Comparison of ENCODE assay signal across 11 cellular contexts in the genomic region with DNA sequence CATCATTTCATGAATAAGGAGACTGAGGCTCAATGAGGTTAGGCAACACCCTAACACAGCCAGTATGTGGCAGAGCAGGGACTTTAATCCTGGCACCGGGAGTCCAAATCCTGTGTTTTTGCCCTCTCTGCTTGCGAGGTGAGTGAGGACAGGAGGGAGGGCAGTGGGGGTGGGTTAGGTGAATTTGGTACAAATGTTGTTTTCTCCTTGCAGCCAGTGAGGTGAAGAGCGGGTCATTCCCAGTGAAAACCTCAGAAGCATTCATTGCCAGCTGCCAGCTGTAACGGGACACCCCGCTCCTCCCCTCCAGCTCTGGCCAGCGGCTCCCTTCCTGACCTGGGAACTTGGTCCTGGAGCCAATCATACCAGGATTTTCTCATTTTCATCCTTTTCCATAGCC. TPM values are rescaled to one million over a fixed set of nuclear protein-coding genes. Genes with fewer than 3 reads are reported as not detected.
DNase-seq lines count a peak whose midpoint lies in the region; ATAC-seq, FAIRE-seq and TF ChIP-seq lines count a peak whose summit lies in the region.
"Had no signal": no experiment of that assay in that cellular context is flagged by ENCODE, and none has a peak within 500 bp of the region (broad histone marks: within the 10 kb centered on the region; RNA-seq: fewer than 3 reads in every experiment).

No MANE protein-coding gene starts in this region.

- no peaks in the 10 kb centered on the region for H3K36me3 ChIP-seq in IMR-90 (ENCODE audit: control insufficient read depth, insufficient read depth, low read length)
- H3K36me3 ChIP-seq in astrocyte (ENCODE audit: insufficient read depth, low read length): no peaks in the 10 kb centered on the region
- H3K36me3 ChIP-seq in stomach: no peaks in the 10 kb centered on the region
- H3K36me3 ChIP-seq in HAP-1 (replicated peaks): no peaks in the 10 kb centered on the region

- no peak overlapping the region for H4K5ac ChIP-seq in IMR-90 (ENCODE audit: low read depth, low read length)

- no peaks in the 10 kb centered on the region for H3K79me2 ChIP-seq in astrocyte (ENCODE audit: insufficient read depth, low read length)

- DNase-seq in IMR-90: peak; percentile 52
- peak; percentile 66 for DNase-seq in astrocyte (ENCODE audit: low read depth)
- DNase-seq in iPS-NIHi7 (ENCODE audit: extremely low spot score): peak; percentile 57
- DNase-seq in stomach: peak; percentile 22
- no peak for DNase-seq in DMS79 (lab: John Stamatoyannopoulos, UW)
- DNase-seq in activated naive CD8-positive, alpha-beta T cell treated with anti-CD3 and anti-CD28 coated beads for 36 hours: no peak
- DNase-seq in HAP-1 (ENCODE audit: low spot score in 2 of 2): no peak
- DNase-seq: naive thymus-derived CD8-positive, alpha-beta T cell; NCI-H2081 had no signal

- H3K23ac ChIP-seq in IMR-90 (ENCODE audit: low read depth, low read length): no peak overlapping the region

- intact Hi-C loops in IMR-90 (cut with micrococcal nuclease): no loop called here
- intact Hi-C loops in stomach (cut with DNase I; ENCODE audit: low total_unique reads): no loop called here

- H3K9me3 ChIP-seq in IMR-90 (ENCODE audit: control insufficient read depth, insufficient read depth, low read length): no peaks in the 10 kb centered on the region
- H3K9me3 ChIP-seq in astrocyte (ENCODE audit: insufficient read depth, low read depth, low read length): no peaks in the 10 kb centered on the region
- no peaks in the 10 kb centered on the region for H3K9me3 ChIP-seq in stomach
- H3K9me3 ChIP-seq in HAP-1: no peaks in the 10 kb centered on the region

- H3K9ac ChIP-seq in IMR-90 (ENCODE audit: low read depth, low read length) (no peak overlapping the region), astrocyte (ENCODE audit: low read length) (no peak overlapping the region)

- no peak overlapping the region for H3K18ac ChIP-seq in IMR-90 (ENCODE audit: low read depth, low read length)

- WGBS in IMR-90 (ENCODE audit: extremely low coverage in 2 of 2, insufficient read length in 1 of 2), 2 experiments: 31% methylated on average over 3 of the region's 6 CpGs; no CpG with 5 or more reads in 1 of the 2 experiments
- WGBS in stomach, 5 donors: 65 to 83% (median 74%) methylated on average over 6 of the region's 6 CpGs

- no peaks in the 10 kb centered on the region for H3K9me3 Mint-ChIP-seq in astrocyte (ENCODE audit: unreplicated experiment)
- no peaks in the 10 kb centered on the region for H3K9me3 Mint-ChIP-seq in activated naive CD8-positive, alpha-beta T cell treated with anti-CD3 and anti-CD28 coated beads for 36 hours
- H3K9me3 Mint-ChIP-seq: stimulated activated effector memory CD8-positive, alpha-beta T cell treated with anti-CD3 and anti-CD28 coated beads, Interleukin-12 subunit alpha, Interleukin-12 subunit beta, amount 100 ng/mL, for 72 hours had no signal

- FAIRE-seq in astrocyte (lab: Jason Lieb, UNC): no peak
- FAIRE-seq: D721Med had no signal

- peaks cover 3% of the 10 kb centered on the region for H3K36me3 Mint-ChIP-seq in astrocyte (ENCODE audit: low read depth, unreplicated experiment)
- no peaks in the 10 kb centered on the region for H3K36me3 Mint-ChIP-seq in activated naive CD8-positive, alpha-beta T cell treated with anti-CD3 and anti-CD28 coated beads for 36 hours
- H3K36me3 Mint-ChIP-seq: naive thymus-derived CD8-positive, alpha-beta T cell; stimulated activated effector memory CD8-positive, alpha-beta T cell treated with anti-CD3 and anti-CD28 coated beads, Interleukin-12 subunit alpha, Interleukin-12 subunit beta, amount 100 ng/mL, for 72 hours had no signal

- H3K4me3 Mint-ChIP-seq in astrocyte (ENCODE audit: unreplicated experiment): no peak overlapping the region
- H3K4me3 Mint-ChIP-seq in activated naive CD8-positive, alpha-beta T cell treated with anti-CD3 and anti-CD28 coated beads for 36 hours: no peak overlapping the region
- H3K4me3 Mint-ChIP-seq: naive thymus-derived CD8-positive, alpha-beta T cell; stimulated activated effector memory CD8-positive, alpha-beta T cell treated with anti-CD3 and anti-CD28 coated beads, Interleukin-12 subunit alpha, Interleukin-12 subunit beta, amount 100 ng/mL, for 72 hours had no signal

- TF ChIP-seq RAD21 in IMR-90 (IDR thresholded peaks at IDR 0.05; ENCODE audit: low read length): no peak

- 0 out of 2 replicates have a peak overlapping the region, but pooled peaks have one; percentile 0 for H2BK120ac ChIP-seq in IMR-90 (ENCODE audit: low read depth, low read length)

- no peak overlapping the region for H4K8ac ChIP-seq in IMR-90 (ENCODE audit: low read depth in 2 of 2, low read length in 2 of 2)

- no peaks in the 10 kb centered on the region; a peak in 1 of 4 replicates for H3K79me1 ChIP-seq in IMR-90 (ENCODE audit: low read depth in 1 of 2, low read length in 2 of 2)

- peaks cover 30% of the 10 kb centered on the region for H3K4me1 Mint-ChIP-seq in astrocyte (ENCODE audit: low read depth, unreplicated experiment)
- H3K4me1 Mint-ChIP-seq in activated naive CD8-positive, alpha-beta T cell treated with anti-CD3 and anti-CD28 coated beads for 36 hours: peaks cover 6% of the 10 kb centered on the region

- no peak overlapping the region for H2AK9ac ChIP-seq in IMR-90 (replicated peaks; ENCODE audit: low read depth, low read length, poor library complexity)

- no peak overlapping the region for H4K91ac ChIP-seq in IMR-90 (ENCODE audit: insufficient read depth, low read depth, low read length)

- peak overlapping the region; percentile 29; the same call in 1 of the 2 replicates for H2AK5ac ChIP-seq in IMR-90 (ENCODE audit: low read depth, low read length)

- no peak overlapping the region for H2BK15ac ChIP-seq in IMR-90 (ENCODE audit: low read depth, low read length)

- H3K4me2 ChIP-seq in IMR-90 (ENCODE audit: low read depth, low read length) (no peak overlapping the region; the same call in 1 of the 2 replicates), astrocyte (ENCODE audit: low read length) (no peak overlapping the region)

- no peak overlapping the region for H3K56ac ChIP-seq in IMR-90 (ENCODE audit: extremely low read depth, insufficient read depth, low read length)

- CTCF ChIA-PET in IMR-90 (lab: Yijun Ruan, JAX): interaction anchor here (0.6 to 1.1 kb wide), 4 partner anchors 21 to 364 kb away, joined by 3 read pairs; no protein-coding TSS in a partner anchor

- 0 out of 2 replicates have a peak, but pooled peaks have one; percentile 14 for ATAC-seq in IMR-90 (ENCODE audit: low read depth)
- ATAC-seq: naive thymus-derived CD8-positive, alpha-beta T cell; stimulated activated effector memory CD8-positive, alpha-beta T cell treated with anti-CD3 and anti-CD28 coated beads, Interleukin-12 subunit alpha, Interleukin-12 subunit beta, amount 100 ng/mL, for 72 hours had no signal

- H3K4ac ChIP-seq in IMR-90 (ENCODE audit: low read depth, low read length): no peak overlapping the region

- in situ Hi-C loops in IMR-90 (cut with MboI; ENCODE audit: low sequenced_read_pairs) (loop anchor here (25.0 kb wide), 1 partner anchor 1204 kb away; no protein-coding TSS in a partner anchor), HAP-1 (cut with MboI; ENCODE audit: low sequenced_read_pairs) (no loop called here)

- TF ChIP-seq EP300 in stomach (IDR thresholded peaks at IDR 0.05): no peak

- no peak for TF ChIP-seq CTCF in IMR-90 (conservative IDR thresholded peaks at IDR 0.05; ENCODE audit: low read depth, low read length)
- TF ChIP-seq CTCF in astrocyte (IDR thresholded peaks at IDR 0.05; ENCODE audit: insufficient read depth, low read depth, low read length): no peak
- TF ChIP-seq CTCF in stomach (IDR thresholded peaks at IDR 0.05): no peak

- no peaks in the 10 kb centered on the region for H3K27me3 ChIP-seq in IMR-90 (ENCODE audit: control insufficient read depth, insufficient read depth, low read length)
- H3K27me3 ChIP-seq in astrocyte (ENCODE audit: insufficient read depth, low read length): peaks cover 11% of the 10 kb centered on the region
- no peaks in the 10 kb centered on the region for H3K27me3 ChIP-seq in stomach
- H3K27me3 ChIP-seq in HAP-1 (ENCODE audit: low read depth): no peaks in the 10 kb centered on the region

- no peak overlapping the region for H3K14ac ChIP-seq in IMR-90 (replicated peaks; ENCODE audit: low read depth, low read length)

- no TSS peak for BruUV-seq in IMR-90 (replicated peaks; lab: Mats Ljungman, UMichigan)

- no peak overlapping the region for H3K27ac Mint-ChIP-seq in astrocyte (ENCODE audit: unreplicated experiment)
- H3K27ac Mint-ChIP-seq in activated naive CD8-positive, alpha-beta T cell treated with anti-CD3 and anti-CD28 coated beads for 36 hours: no peak overlapping the region

- TF ChIP-seq POLR2A in IMR-90 (IDR thresholded peaks at IDR 0.05; ENCODE audit: low read depth, low read length): no peak
- TF ChIP-seq POLR2A in stomach (IDR thresholded peaks at IDR 0.05): no peak

- peaks cover 65% of the 10 kb centered on the region for H3K27me3 Mint-ChIP-seq in astrocyte (ENCODE audit: low read depth, unreplicated experiment)
- peaks cover 3% of the 10 kb centered on the region for H3K27me3 Mint-ChIP-seq in activated naive CD8-positive, alpha-beta T cell treated with anti-CD3 and anti-CD28 coated beads for 36 hours

- H3K4me3 ChIP-seq in IMR-90 (ENCODE audit: insufficient read depth, low read depth, low read length): no peak overlapping the region
- no peak overlapping the region for H3K4me3 ChIP-seq in astrocyte (ENCODE audit: insufficient read depth, low read depth, low read length)
- no peak overlapping the region for H3K4me3 ChIP-seq in stomach
- no peak overlapping the region for H3K4me3 ChIP-seq in HAP-1

- H3K9me1 ChIP-seq in IMR-90 (ENCODE audit: insufficient read depth, low read length): peaks cover 28% of the 10 kb centered on the region

- H4K20me1 ChIP-seq in IMR-90 (ENCODE audit: insufficient read depth, low read length): peaks cover 10% of the 10 kb centered on the region
- peaks cover 14% of the 10 kb centered on the region for H4K20me1 ChIP-seq in astrocyte (ENCODE audit: insufficient read depth, low read length)

- POLR2A ChIA-PET in IMR-90 (lab: Charles Lee; ENCODE audit: unreplicated experiment): no interaction called here

- H2BK5ac ChIP-seq in IMR-90 (ENCODE audit: low read depth, low read length, poor library complexity, severe bottlenecking): no peak overlapping the region

- H3K27ac ChIP-seq in IMR-90 (ENCODE audit: insufficient read depth, low read length) (no peak overlapping the region), astrocyte (ENCODE audit: low read depth, low read length) (no peak overlapping the region), stomach (no peak overlapping the region)

- dilution Hi-C loops in IMR-90 (cut with HindIII; ENCODE audit: low sequenced_read_pairs, unreplicated experiment): no loop called here

- peaks cover 23% of the 10 kb centered on the region for H3K4me1 ChIP-seq in IMR-90 (ENCODE audit: control insufficient read depth, insufficient read depth, low read length)
- peaks cover 39% of the 10 kb centered on the region for H3K4me1 ChIP-seq in astrocyte (ENCODE audit: insufficient read depth, low read length)
- peaks cover 20 to 53% (median 33%) of the 10 kb centered on the region in 4 donors for H3K4me1 ChIP-seq in stomach
- no peaks in the 10 kb centered on the region for H3K4me1 ChIP-seq in HAP-1

- H2AFZ ChIP-seq in IMR-90 (replicated peaks; ENCODE audit: low read length, poor library complexity): no peak overlapping the region
- no peak overlapping the region for H2AFZ ChIP-seq in astrocyte (ENCODE audit: low read depth, low read length)

- no peak overlapping the region for H2BK20ac ChIP-seq in IMR-90 (ENCODE audit: low read depth, low read length)

RNA-seq across cellular contexts. Expression of a gene that starts 45.7 kb away (rescaled TPM):
- total RNA-seq in IMR-90 (2012; rRNA removed): 0.18 and 0.28 TPM in 2 replicates
- polyA plus RNA-seq in IMR-90 (2012; rRNA removed): 1.2 and 1.4 TPM in 2 replicates
- 0.84 and 1.3 TPM in 2 replicates for polyA plus RNA-seq in IMR-90 (2012; cell fraction: cytosol; rRNA removed)
- 0.74 and 1.2 TPM in 2 replicates for polyA plus RNA-seq in IMR-90 (2012; cell fraction: nucleus; rRNA removed; ENCODE audit: low replicate concordance)
- total RNA-seq in astrocyte: 60.5 and 61.8 TPM in 2 replicates
- total RNA-seq in stomach: 1 to 10 TPM in 3 of 5 donors, under 1 TPM in 2; 0.58 to 6.1 (median 1.2) TPM
- 1 to 10 TPM; 1.9 to 7.5 (median 1.9) TPM for polyA plus RNA-seq in stomach
- under 1 TPM; 0.08 to 0.29 TPM for total RNA-seq in activated naive CD8-positive, alpha-beta T cell treated with anti-CD3 and anti-CD28 coated beads for 36 hours
- total RNA-seq: naive thymus-derived CD8-positive, alpha-beta T cell had no signal

Comparison
In these comparisons a context has a peak if more than half of its experiments do, and no peak if none do; other contexts are left out.
1. DNase-seq: peak in IMR-90 (single experiment), astrocyte (single experiment), iPS-NIHi7 (single experiment) and stomach (single experiment); none in DMS79 (single experiment), activated naive CD8-positive, alpha-beta T cell treated with anti-CD3 and anti-CD28 coated beads for 36 hours (single experiment) and HAP-1 (0 of 2).